ENCODE assay signal across 1 cellular context in genomic region chr1:198686069-198686728, GRCh38.
TF ChIP-seq lines count a peak whose summit lies in the region.

No MANE protein-coding gene starts in this region.

TF ChIP-seq in GM23338, 12 proteins besides CTCF, POLR2A, EP300 and RAD21 (continued from another document):
- no peak for TF ChIP-seq ZNF462 (CRISPR knock-in tag; IDR thresholded peaks at IDR 0.05)
- TF ChIP-seq REST (IDR thresholded peaks at IDR 0.05; ENCODE audit: unreplicated experiment): no peak
- TF ChIP-seq EZH2 (IDR thresholded peaks at IDR 0.05; ENCODE audit: low read depth, unreplicated experiment): no peak
